Comparison of ENCODE assay signal across 10 cellular contexts in genomic region chr6:87574237-87574636, GRCh38. TPM values are rescaled to one million over a fixed set of nuclear protein-coding genes. Genes with fewer than 3 reads are reported as not detected.
A peak's percentile ranks its signal among the peaks of the same experiment; 100 is the strongest.
DNase-seq lines count a peak whose midpoint lies in the region; ATAC-seq and TF ChIP-seq lines count a peak whose summit lies in the region.
"Had no signal": no experiment of that assay in that cellular context is flagged by ENCODE, and none has a peak within 500 bp of the region (broad histone marks: within the 10 kb centered on the region; RNA-seq: fewer than 3 reads in every experiment).

No MANE protein-coding gene starts in this region.

- H3K4me1 Mint-ChIP-seq in activated CD4-positive, alpha-beta T cell treated with anti-CD3 and anti-CD28 coated beads, Interleukin-2, amount 10 ng/mL, durations not matched to agents 24 days and 14 days = peaks cover 38% of the 10 kb centered on the region
- peaks cover 73% of the 10 kb centered on the region for H3K4me1 Mint-ChIP-seq in osteocyte (ENCODE audit: unreplicated experiment)
- peaks cover 29 to 40% of the 10 kb centered on the region in 2 donors for H3K4me1 Mint-ChIP-seq in natural killer cell treated with Interleukin-12 subunit alpha and Interleukin-12 subunit beta and Interleukin-15 and Interleukin-18, amount 100 ng/mL, for 72 hours (ENCODE audit: low read depth in 2 of 2)

- H3K9me3 ChIP-seq in adrenal gland (replicated peaks in 1 of 3) = no peaks in the 10 kb centered on the region
- H3K9me3 ChIP-seq: mucosa of descending colon had no signal

- no peaks in the 10 kb centered on the region for H3K27me3 Mint-ChIP-seq in activated CD4-positive, alpha-beta T cell treated with anti-CD3 and anti-CD28 coated beads, Interleukin-2, amount 10 ng/mL, durations not matched to agents 24 days and 14 days
- no peaks in the 10 kb centered on the region for H3K27me3 Mint-ChIP-seq in osteocyte (ENCODE audit: unreplicated experiment)
- H3K27me3 Mint-ChIP-seq in natural killer cell treated with Interleukin-12 subunit alpha and Interleukin-12 subunit beta and Interleukin-15 and Interleukin-18, amount 100 ng/mL, for 72 hours = no peaks in the 10 kb centered on the region
- H3K27me3 Mint-ChIP-seq: activated B cell treated with CpG ODN at 0.5 μM for 24 hours had no signal

- peak overlapping the region; percentile 35 for H3K27ac Mint-ChIP-seq in activated CD4-positive, alpha-beta T cell treated with anti-CD3 and anti-CD28 coated beads, Interleukin-2, amount 10 ng/mL, durations not matched to agents 24 days and 14 days
- H3K27ac Mint-ChIP-seq in osteocyte (ENCODE audit: unreplicated experiment) = peak overlapping the region; percentile 78
- no peak overlapping the region for H3K27ac Mint-ChIP-seq in natural killer cell treated with Interleukin-12 subunit alpha and Interleukin-12 subunit beta and Interleukin-15 and Interleukin-18, amount 100 ng/mL, for 72 hours
- H3K27ac Mint-ChIP-seq: activated B cell treated with CpG ODN at 0.5 μM for 24 hours had no signal

- H3K27me3 ChIP-seq in adrenal gland = no peaks in the 10 kb centered on the region

- H3K27ac ChIP-seq in adrenal gland = peak overlapping the region in 3 of 5 donors; percentile 4 to 52 (median 8)

- 6 to 14% (median 11%) methylated on average over 1 of the region's 1 CpG for WGBS in adrenal gland, 4 donors

- DNase-seq in activated CD4-positive, alpha-beta T cell treated with anti-CD3 and anti-CD28 coated beads, Interleukin-2, amount 10 ng/mL, durations not matched to agents 24 days and 14 days = no peak
- DNase-seq in activated CD4-positive, alpha-beta T cell treated with anti-CD3 and anti-CD28 coated beads for 4 hours = no peak
- DNase-seq in NCI-H2029 (lab: John Stamatoyannopoulos, UW) (peak; percentile 94), adrenal gland (no peak), osteocyte (ENCODE audit: extremely low spot score, unreplicated experiment) (no peak)
- DNase-seq in activated CD8-positive, alpha-beta memory T cell treated with anti-CD3 and anti-CD28 coated beads for 24 hours = no peak
- DNase-seq in natural killer cell treated with Interleukin-12 subunit alpha and Interleukin-12 subunit beta and Interleukin-15 and Interleukin-18, amount 100 ng/mL, for 72 hours (ENCODE audit: low spot score) = no peak
- DNase-seq: activated B cell treated with CpG ODN at 0.5 μM for 24 hours, mucosa of descending colon had no signal

- TF ChIP-seq POLR2A in adrenal gland (IDR thresholded peaks at IDR 0.05) = no peak

- no peak for ATAC-seq in GM19328 (IDR thresholded peaks at IDR 0.05; ENCODE audit: unreplicated experiment)
- no peak for ATAC-seq in natural killer cell treated with Interleukin-12 subunit alpha and Interleukin-12 subunit beta and Interleukin-15 and Interleukin-18, amount 100 ng/mL, for 72 hours

- peaks cover 8% of the 10 kb centered on the region for H3K9me3 Mint-ChIP-seq in activated CD4-positive, alpha-beta T cell treated with anti-CD3 and anti-CD28 coated beads, Interleukin-2, amount 10 ng/mL, durations not matched to agents 24 days and 14 days
- H3K9me3 Mint-ChIP-seq in osteocyte (ENCODE audit: unreplicated experiment) = peaks cover 3% of the 10 kb centered on the region
- no peaks in the 10 kb centered on the region for H3K9me3 Mint-ChIP-seq in natural killer cell treated with Interleukin-12 subunit alpha and Interleukin-12 subunit beta and Interleukin-15 and Interleukin-18, amount 100 ng/mL, for 72 hours
- H3K9me3 Mint-ChIP-seq: activated B cell treated with CpG ODN at 0.5 μM for 24 hours had no signal

- peaks cover 26 to 43% of the 10 kb centered on the region in 2 donors for H3K4me1 ChIP-seq in adrenal gland (replicated peaks in 1 of 2)

- H3K36me3 ChIP-seq in adrenal gland (replicated peaks in 1 of 2) = no peaks in the 10 kb centered on the region

- intact Hi-C loops in activated CD4-positive, alpha-beta T cell treated with anti-CD3 and anti-CD28 coated beads, Interleukin-2, amount 10 ng/mL, durations not matched to agents 24 days and 14 days (cut with micrococcal nuclease) = no loop called here
- intact Hi-C loops in adrenal gland (cut with DNase I) = no loop called here

- no peak overlapping the region for H3K4me3 ChIP-seq in adrenal gland
- H3K4me3 ChIP-seq: mucosa of descending colon had no signal

- TF ChIP-seq CTCF in adrenal gland (IDR thresholded peaks at IDR 0.05) = no peak
- TF ChIP-seq CTCF in osteocyte (IDR thresholded peaks at IDR 0.05) = no peak

- peaks cover 31% of the 10 kb centered on the region for H3K36me3 Mint-ChIP-seq in activated CD4-positive, alpha-beta T cell treated with anti-CD3 and anti-CD28 coated beads, Interleukin-2, amount 10 ng/mL, durations not matched to agents 24 days and 14 days (ENCODE audit: low read depth)
- peaks cover 2% of the 10 kb centered on the region for H3K36me3 Mint-ChIP-seq in osteocyte (ENCODE audit: unreplicated experiment)
- peaks cover 16% of the 10 kb centered on the region for H3K36me3 Mint-ChIP-seq in natural killer cell treated with Interleukin-12 subunit alpha and Interleukin-12 subunit beta and Interleukin-15 and Interleukin-18, amount 100 ng/mL, for 72 hours

- H3K4me3 Mint-ChIP-seq in activated CD4-positive, alpha-beta T cell treated with anti-CD3 and anti-CD28 coated beads, Interleukin-2, amount 10 ng/mL, durations not matched to agents 24 days and 14 days = peak overlapping the region; percentile 51
- peak overlapping the region; percentile 4 for H3K4me3 Mint-ChIP-seq in osteocyte (ENCODE audit: unreplicated experiment)
- no peak overlapping the region for H3K4me3 Mint-ChIP-seq in natural killer cell treated with Interleukin-12 subunit alpha and Interleukin-12 subunit beta and Interleukin-15 and Interleukin-18, amount 100 ng/mL, for 72 hours
- H3K4me3 Mint-ChIP-seq: activated B cell treated with CpG ODN at 0.5 μM for 24 hours had no signal

RNA-seq across cellular contexts. Expression of gene RARS2, which starts 15.6 kb away (rescaled TPM):
- total RNA-seq in activated CD4-positive, alpha-beta T cell treated with anti-CD3 and anti-CD28 coated beads, Interleukin-2, amount 10 ng/mL, durations not matched to agents 24 days and 14 days = 22.6 and 22.7 TPM in 2 replicates
- 10 to 100 TPM; 37.0 to 80.8 (median 60.5) TPM for total RNA-seq in adrenal gland
- 10 to 100 TPM; 26.1 to 92.8 (median 33.4) TPM for polyA plus RNA-seq in adrenal gland
- total RNA-seq in osteocyte = 40.1 and 42.0 TPM in 2 replicates
- total RNA-seq in natural killer cell treated with Interleukin-12 subunit alpha and Interleukin-12 subunit beta and Interleukin-15 and Interleukin-18, amount 100 ng/mL, for 72 hours = 10 to 100 TPM; 21.8 to 32.0 TPM

RNA-seq across cellular contexts. Expression of gene ORC3, which starts 15.7 kb away (rescaled TPM):
- total RNA-seq in activated CD4-positive, alpha-beta T cell treated with anti-CD3 and anti-CD28 coated beads, Interleukin-2, amount 10 ng/mL, durations not matched to agents 24 days and 14 days = 35.5 and 38.6 TPM in 2 replicates
- 10 to 100 TPM; 21.1 to 47.3 (median 30.6) TPM for total RNA-seq in adrenal gland
- 10 to 100 TPM; 24.4 to 51.4 (median 27.5) TPM for polyA plus RNA-seq in adrenal gland
- 21.4 and 22.0 TPM in 2 replicates for total RNA-seq in osteocyte
- 10 to 100 TPM; 24.6 to 30.9 TPM for total RNA-seq in natural killer cell treated with Interleukin-12 subunit alpha and Interleukin-12 subunit beta and Interleukin-15 and Interleukin-18, amount 100 ng/mL, for 72 hours

Comparison
In these comparisons a context has a peak if more than half of its experiments do, and no peak if none do; other contexts are left out.
1. H3K27ac Mint-ChIP-seq: peak in activated CD4-positive, alpha-beta T cell treated with anti-CD3 and anti-CD28 coated beads, Interleukin-2, amount 10 ng/mL, durations not matched to agents 24 days and 14 days (single experiment) and osteocyte (single experiment); none in natural killer cell treated with Interleukin-12 subunit alpha and Interleukin-12 subunit beta and Interleukin-15 and Interleukin-18, amount 100 ng/mL, for 72 hours (0 of 2).